ENCODE assay signal across 18 cellular contexts in the genomic region with DNA sequence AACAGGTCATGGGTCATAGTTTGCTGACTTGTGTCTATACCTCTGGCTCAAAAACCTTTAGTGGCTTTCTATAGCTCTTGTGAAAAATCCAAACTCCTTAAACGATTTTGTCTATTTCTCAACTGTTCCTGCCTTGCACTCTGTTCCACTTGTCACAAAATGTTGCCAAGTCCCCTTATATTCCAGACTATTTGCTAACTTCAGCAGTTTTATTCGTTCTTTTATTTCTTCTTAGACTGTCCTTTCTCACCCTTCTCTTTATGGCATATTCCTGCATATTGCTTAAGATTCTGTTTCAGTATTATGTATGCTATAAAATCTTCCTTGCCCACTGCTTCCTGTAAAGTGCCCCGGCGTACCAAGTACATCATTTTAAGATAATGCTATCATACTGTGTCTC.
DNase-seq lines count a peak whose midpoint lies in the region; ATAC-seq, FAIRE-seq and TF ChIP-seq lines count a peak whose summit lies in the region.
"Had no signal": no experiment of that assay in that cellular context is flagged by ENCODE, and none has a peak within 500 bp of the region (broad histone marks: within the 10 kb centered on the region; RNA-seq: fewer than 3 reads in every experiment).

No MANE protein-coding gene starts in this region.

- no peak for TF ChIP-seq RAD21 in A549 (conservative IDR thresholded peaks at IDR 0.05 in 1 of 2, IDR thresholded peaks at IDR 0.05 in 1 of 2)
- TF ChIP-seq RAD21 in K562 (CRISPR knock-in tag; conservative IDR thresholded peaks at IDR 0.05 in 1 of 2, IDR thresholded peaks at IDR 0.05 in 1 of 2), result no peak

- FAIRE-seq in A549 (lab: Jason Lieb, UNC), result no peak
- FAIRE-seq in K562 (lab: Jason Lieb, UNC), result no peak
- FAIRE-seq in HTR-8/SVneo (lab: Jason Lieb, UNC), result no peak
- FAIRE-seq: GM12892, H1 had no signal

- H3K4me3 ChIP-seq in A549, result no peak overlapping the region
- H3K4me3 ChIP-seq in K562, result no peak overlapping the region
- H3K4me3 ChIP-seq: BLaER1 had no signal

- peaks cover 16% of the 10 kb centered on the region for H3K4me1 Mint-ChIP-seq in HFFc6 (ENCODE audit: low read depth)
- H3K4me1 Mint-ChIP-seq: B cell had no signal

- no peak for ATAC-seq in A549
- no peak for ATAC-seq in K562
- ATAC-seq: CD8-positive, alpha-beta T cell had no signal

- no peaks in the 10 kb centered on the region for H3K27me3 ChIP-seq in K562 (ENCODE audit: control insufficient read depth in 2 of 2, insufficient read depth in 2 of 2, low read length in 2 of 2)
- H3K27me3 ChIP-seq: BLaER1 had no signal

- no TSS peak for BruUV-seq in K562 (replicated peaks; lab: Mats Ljungman, UMichigan)

- H3K36me3 ChIP-seq in K562 (ENCODE audit: control insufficient read depth, insufficient read depth, low read length), result no peaks in the 10 kb centered on the region
- H3K36me3 ChIP-seq: BLaER1 had no signal

- no peak for TF ChIP-seq POLR2A in A549 (IDR thresholded peaks at IDR 0.05; ENCODE audit: low read length)
- no peak for TF ChIP-seq POLR2A in K562 (conservative IDR thresholded peaks at IDR 0.05)

- no peaks in the 10 kb centered on the region for H4K20me1 ChIP-seq in K562 (replicated peaks; ENCODE audit: control insufficient read depth, insufficient read depth, low read length)
- H4K20me1 ChIP-seq: BLaER1 had no signal

- no peaks in the 10 kb centered on the region for H3K9me3 ChIP-seq in A549
- H3K9me3 ChIP-seq in K562 (replicated peaks; ENCODE audit: control insufficient read depth, insufficient read depth, low read depth, low read length), result no peaks in the 10 kb centered on the region
- H3K9me3 ChIP-seq: Caco-2 had no signal

- no peak overlapping the region for H3K27ac ChIP-seq in A549
- no peak overlapping the region for H3K27ac ChIP-seq in K562 (ENCODE audit: extremely low read depth, low read depth, low read length)
- H3K27ac ChIP-seq: BLaER1, C4-2B had no signal

- no peaks in the 10 kb centered on the region for H3K27me3 Mint-ChIP-seq in HFFc6 (ENCODE audit: insufficient read depth)
- H3K27me3 Mint-ChIP-seq: B cell; CD4-positive, CD25-positive, alpha-beta regulatory T cell had no signal

- no peaks in the 10 kb centered on the region for H3K9me1 ChIP-seq in K562 (ENCODE audit: control insufficient read depth, insufficient read depth, low read length)

- peaks cover 3% of the 10 kb centered on the region; the same call in 1 of the 3 replicates for H3K79me2 ChIP-seq in K562 (ENCODE audit: control insufficient read depth, insufficient read depth, low read length)

- H3K9ac ChIP-seq in K562 (ENCODE audit: insufficient read depth in 1 of 2, low read depth in 2 of 2, low read length in 2 of 2), result no peak overlapping the region
- H3K9ac ChIP-seq: BLaER1 had no signal

- no peak for TF ChIP-seq EP300 in A549 (IDR thresholded peaks at IDR 0.05)
- TF ChIP-seq EP300 in K562 (IDR thresholded peaks at IDR 0.05; ENCODE audit: low read length), result no peak

- POLR2A ChIA-PET in A549 (lab: Yijun Ruan, JAX), result no interaction called here
- POLR2A ChIA-PET in K562 (lab: Yijun Ruan, JAX), result no interaction called here

- intact Hi-C loops in K562 (cut with micrococcal nuclease) (no loop called here), head of caudate nucleus (cut with DNase I) (no loop called here)

- WGBS in A549 (ENCODE audit: missing lambda C conversion rate), result 92% methylated on average over 4 of the region's 4 CpGs
- 69% methylated on average over 4 of the region's 4 CpGs for WGBS in K562 (ENCODE audit: insufficient coverage, low coverage, missing lambda C conversion rate)

- H3K4me2 ChIP-seq in A549, result no peak overlapping the region
- H3K4me2 ChIP-seq in K562 (ENCODE audit: insufficient read depth, low read length), result no peak overlapping the region
- H3K4me2 ChIP-seq: BLaER1 had no signal

- in situ Hi-C loops in K562 (cut with MboI), result no loop called here

- CTCF ChIA-PET in A549 (lab: Yijun Ruan, JAX) (no interaction called here), K562 (lab: Yijun Ruan, JAX; ENCODE audit: low intra/inter-chr PET ratio) (no interaction called here)

- no peak overlapping the region for H2AFZ ChIP-seq in K562 (ENCODE audit: low read depth, low read length)

- no peak for DNase-seq in A549 (ENCODE audit: low read depth in 1 of 2, low spot score in 1 of 2)
- no peak for DNase-seq in HFFc6
- no peak for DNase-seq in K562 (ENCODE audit: extremely low read depth in 1 of 4, low spot score in 3 of 4)
- DNase-seq in NCI-H510A (lab: John Stamatoyannopoulos, UW), result no peak
- no peak for DNase-seq in head of caudate nucleus
- DNase-seq in HTR-8/SVneo (ENCODE audit: insufficient read length, low spot score), result no peak
- DNase-seq: 8988T; Caco-2; CD4-positive, CD25-positive, alpha-beta regulatory T cell; CD8-positive, alpha-beta T cell; DMS153; DND-41; H7 had no signal

- H3K9me3 Mint-ChIP-seq in HFFc6, result no peaks in the 10 kb centered on the region; the same call in 1 of the 2 replicates
- H3K9me3 Mint-ChIP-seq: CD8-positive, alpha-beta T cell had no signal

- H3K27ac Mint-ChIP-seq in HFFc6, result 0 out of 2 replicates have a peak overlapping the region, but pooled peaks have one; percentile 5
- H3K27ac Mint-ChIP-seq: B cell; CD8-positive, alpha-beta T cell had no signal

- H3K4me1 ChIP-seq in A549, result peaks cover 8% of the 10 kb centered on the region; the same call in 1 of the 3 replicates
- peaks cover 4 to 9% of the 10 kb centered on the region in 2 experiments; a peak in 3 of 5 replicates for H3K4me1 ChIP-seq in K562 (replicated peaks in 1 of 2; ENCODE audit: control insufficient read depth in 2 of 2, insufficient read depth in 2 of 2, low read length in 2 of 2)
- H3K4me1 ChIP-seq: BLaER1, Caco-2 had no signal

- TF ChIP-seq CTCF in A549 (IDR thresholded peaks at IDR 0.05) (no peak), HFFc6 (IDR thresholded peaks at IDR 0.05) (no peak), K562 (IDR thresholded peaks at IDR 0.05 in 2 of 3, conservative IDR thresholded peaks at IDR 0.05 in 1 of 3; ENCODE audit: insufficient read depth in 2 of 3, low read depth in 1 of 3, low read length in 3 of 3) (no peak)

- no peak overlapping the region for H3K4me3 Mint-ChIP-seq in HFFc6
- H3K4me3 Mint-ChIP-seq: B cell; CD4-positive, CD25-positive, alpha-beta regulatory T cell; CD8-positive, alpha-beta T cell had no signal

- H3K36me3 Mint-ChIP-seq in HFFc6 (ENCODE audit: low read depth), result peaks cover 10% of the 10 kb centered on the region

TF ChIP-seq in A549, 52 proteins besides CTCF, POLR2A, EP300 and RAD21:
- peak; percentile 26 for TF ChIP-seq MAFK (IDR thresholded peaks at IDR 0.05; ENCODE audit: partially characterized antibody)
- no peak for TF ChIP-seq JUNB (IDR thresholded peaks at IDR 0.05)

TF ChIP-seq in K562, 482 proteins besides CTCF, POLR2A, EP300 and RAD21 (continues in another document):
- no peak for TF ChIP-seq ZNF766 (CRISPR knock-in tag; conservative IDR thresholded peaks at IDR 0.05)
- no peak for TF ChIP-seq ZNF717 (CRISPR knock-in tag; IDR thresholded peaks at IDR 0.05)
- TF ChIP-seq PRDM10 (IDR thresholded peaks at IDR 0.05; ENCODE audit: partially characterized antibody), result no peak
- no peak for TF ChIP-seq SMAD3 (CRISPR knock-in tag; conservative IDR thresholded peaks at IDR 0.05)
- TF ChIP-seq ZNF165 (CRISPR knock-in tag; IDR thresholded peaks at IDR 0.05; ENCODE audit: borderline replicate concordance), result no peak
- TF ChIP-seq DNMT1 (IDR thresholded peaks at IDR 0.05), result no peak
- TF ChIP-seq ZNF316 (IDR thresholded peaks at IDR 0.05), result peak; percentile 56
- TF ChIP-seq THRB (CRISPR knock-in tag; conservative IDR thresholded peaks at IDR 0.05), result no peak
- TF ChIP-seq RBM15 (IDR thresholded peaks at IDR 0.05; ENCODE audit: insufficient read depth, low read length), result no peak

Comparison
In these comparisons a context has a peak if more than half of its experiments do, and no peak if none do; other contexts are left out.
1. Of the 35 proteins assayed by ChIP-seq in both K562 and A549: peak only in K562: none; only in A549: MAFK; in both: none; in neither: 34.